1 cellular context compared by ENCODE assay signal in the genomic region with DNA sequence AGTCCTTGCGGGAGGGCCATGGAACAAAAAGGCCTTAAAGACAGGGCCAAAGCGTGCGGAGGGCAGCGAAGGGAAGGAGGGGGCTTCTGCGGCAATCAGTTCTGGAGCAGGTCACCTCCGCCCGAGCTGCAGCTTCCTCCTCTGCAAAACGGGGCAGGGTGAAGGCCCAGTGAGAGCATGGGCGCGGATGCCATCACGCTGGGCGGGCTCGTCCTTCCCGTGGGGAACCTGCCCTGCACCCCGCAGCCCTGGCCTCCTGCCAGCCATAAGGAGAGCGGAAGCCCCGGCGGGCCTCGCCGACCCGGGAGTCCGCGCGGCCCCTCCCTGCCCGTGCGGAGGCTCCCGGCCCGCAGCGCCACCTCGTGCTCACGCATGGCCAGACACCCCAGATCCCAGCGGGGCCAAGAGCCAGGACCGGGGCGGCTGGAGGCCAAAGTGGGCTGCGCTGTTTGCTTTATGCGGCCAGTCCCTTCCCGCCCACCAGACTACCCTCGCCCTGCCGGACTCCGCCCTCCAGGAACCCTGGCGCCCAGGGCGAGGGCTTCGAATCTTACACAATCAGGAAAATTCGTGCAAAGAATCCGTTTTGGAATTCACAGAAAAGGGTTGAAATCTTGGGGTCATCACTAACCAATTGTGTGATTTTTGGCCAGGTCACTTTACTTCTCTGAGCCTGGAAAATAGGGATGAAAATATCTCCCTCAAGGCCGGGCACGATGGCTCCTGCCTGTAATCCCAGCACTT.
A peak's percentile ranks its signal among the peaks of the same experiment; 100 is the strongest.
TF ChIP-seq lines count a peak whose summit lies in the region.

No MANE protein-coding gene starts in this region.

TF ChIP-seq in A549, 52 proteins besides CTCF, POLR2A, EP300 and RAD21:
- TF ChIP-seq REST (IDR thresholded peaks at IDR 0.05) (no peak), HOXA7 (CRISPR knock-in tag; IDR thresholded peaks at IDR 0.05) (peak; percentile 93; the same call in 1 of the 2 replicates), FOSB (CRISPR knock-in tag; IDR thresholded peaks at IDR 0.05) (0 out of 2 replicates have a peak, but pooled peaks have one; percentile 35), CHD2 (IDR thresholded peaks at IDR 0.05; ENCODE audit: low read length, partially characterized antibody) (peak; percentile 13), GATA3 (IDR thresholded peaks at IDR 0.05; ENCODE audit: borderline replicate concordance) (peak; percentile 52; the same call in 1 of the 2 replicates), POLR2AphosphoS2 (conservative IDR thresholded peaks at IDR 0.05; ENCODE audit: low read length) (peak; percentile 96), FOSL2 (IDR thresholded peaks at IDR 0.05) (no peak), FOSL2 (CRISPR knock-in tag; IDR thresholded peaks at IDR 0.05) (peak; percentile 47), RFX5 (IDR thresholded peaks at IDR 0.05) (0 out of 2 replicates have a peak, but pooled peaks have one; percentile 19), MAX (IDR thresholded peaks at IDR 0.05) (peak; percentile 90), CEBPB (IDR thresholded peaks at IDR 0.05) (peak in 1 of 2 experiments; percentile 31; a peak in 1 of 4 replicates), TP53 (CRISPR knock-in tag; IDR thresholded peaks at IDR 0.05) (peak; percentile 88), ZFP36 (IDR thresholded peaks at IDR 0.05; ENCODE audit: borderline replicate concordance, partially characterized antibody) (no peak), SMC3 (IDR thresholded peaks at IDR 0.05) (peak; percentile 91), TFCP2L1 (CRISPR knock-in tag; IDR thresholded peaks at IDR 0.05) (peak; percentile 87), CBX2 (IDR thresholded peaks at IDR 0.05; ENCODE audit: borderline replicate concordance, low read depth) (no peak), BCL3 (IDR thresholded peaks at IDR 0.05) (no peak; the same call in 2 of the 3 replicates), JUN (IDR thresholded peaks at IDR 0.05) (peak; percentile 76 to 97), HEYL (CRISPR knock-in tag; IDR thresholded peaks at IDR 0.05) (no peak), MAZ (IDR thresholded peaks at IDR 0.05; ENCODE audit: borderline replicate concordance, low read depth, low read length) (peak; percentile 93)
- TF ChIP-seq, protein P1, sequence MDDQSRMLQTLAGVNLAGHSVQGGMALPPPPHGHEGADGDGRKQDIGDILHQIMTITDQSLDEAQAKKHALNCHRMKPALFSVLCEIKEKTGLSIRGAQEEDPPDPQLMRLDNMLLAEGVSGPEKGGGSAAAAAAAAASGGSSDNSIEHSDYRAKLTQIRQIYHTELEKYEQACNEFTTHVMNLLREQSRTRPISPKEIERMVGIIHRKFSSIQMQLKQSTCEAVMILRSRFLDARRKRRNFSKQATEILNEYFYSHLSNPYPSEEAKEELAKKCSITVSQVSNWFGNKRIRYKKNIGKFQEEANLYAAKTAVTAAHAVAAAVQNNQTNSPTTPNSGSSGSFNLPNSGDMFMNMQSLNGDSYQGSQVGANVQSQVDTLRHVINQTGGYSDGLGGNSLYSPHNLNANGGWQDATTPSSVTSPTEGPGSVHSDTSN (IDR thresholded peaks at IDR 0.05): peak; percentile 65
- TF ChIP-seq, protein P2, sequence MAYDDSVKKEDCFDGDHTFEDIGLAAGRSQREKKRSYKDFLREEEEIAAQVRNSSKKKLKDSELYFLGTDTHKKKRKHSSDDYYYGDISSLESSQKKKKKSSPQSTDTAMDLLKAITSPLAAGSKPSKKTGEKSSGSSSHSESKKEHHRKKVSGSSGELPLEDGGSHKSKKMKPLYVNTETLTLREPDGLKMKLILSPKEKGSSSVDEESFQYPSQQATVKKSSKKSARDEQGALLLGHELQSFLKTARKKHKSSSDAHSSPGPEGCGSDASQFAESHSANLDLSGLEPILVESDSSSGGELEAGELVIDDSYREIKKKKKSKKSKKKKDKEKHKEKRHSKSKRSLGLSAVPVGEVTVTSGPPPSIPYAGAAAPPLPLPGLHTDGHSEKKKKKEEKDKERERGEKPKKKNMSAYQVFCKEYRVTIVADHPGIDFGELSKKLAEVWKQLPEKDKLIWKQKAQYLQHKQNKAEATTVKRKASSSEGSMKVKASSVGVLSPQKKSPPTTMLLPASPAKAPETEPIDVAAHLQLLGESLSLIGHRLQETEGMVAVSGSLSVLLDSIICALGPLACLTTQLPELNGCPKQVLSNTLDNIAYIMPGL (CRISPR knock-in tag; IDR thresholded peaks at IDR 0.05; ENCODE audit: borderline replicate concordance): peak; percentile 68; the same call in 1 of the 2 replicates
- TF ChIP-seq, protein P3, sequence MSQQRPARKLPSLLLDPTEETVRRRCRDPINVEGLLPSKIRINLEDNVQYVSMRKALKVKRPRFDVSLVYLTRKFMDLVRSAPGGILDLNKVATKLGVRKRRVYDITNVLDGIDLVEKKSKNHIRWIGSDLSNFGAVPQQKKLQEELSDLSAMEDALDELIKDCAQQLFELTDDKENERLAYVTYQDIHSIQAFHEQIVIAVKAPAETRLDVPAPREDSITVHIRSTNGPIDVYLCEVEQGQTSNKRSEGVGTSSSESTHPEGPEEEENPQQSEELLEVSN (IDR thresholded peaks at IDR 0.05; ENCODE audit: borderline replicate concordance, low read depth): peak; percentile 43
- TF ChIP-seq, protein P4, sequence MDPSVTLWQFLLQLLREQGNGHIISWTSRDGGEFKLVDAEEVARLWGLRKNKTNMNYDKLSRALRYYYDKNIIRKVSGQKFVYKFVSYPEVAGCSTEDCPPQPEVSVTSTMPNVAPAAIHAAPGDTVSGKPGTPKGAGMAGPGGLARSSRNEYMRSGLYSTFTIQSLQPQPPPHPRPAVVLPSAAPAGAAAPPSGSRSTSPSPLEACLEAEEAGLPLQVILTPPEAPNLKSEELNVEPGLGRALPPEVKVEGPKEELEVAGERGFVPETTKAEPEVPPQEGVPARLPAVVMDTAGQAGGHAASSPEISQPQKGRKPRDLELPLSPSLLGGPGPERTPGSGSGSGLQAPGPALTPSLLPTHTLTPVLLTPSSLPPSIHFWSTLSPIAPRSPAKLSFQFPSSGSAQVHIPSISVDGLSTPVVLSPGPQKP (IDR thresholded peaks at IDR 0.05; ENCODE audit: low read depth, low read length): no peak
